Comparison of ENCODE assay signal across 15 cellular contexts in genomic region chr2:187549951-187550555, GRCh38. TPM values are rescaled to one million over a fixed set of nuclear protein-coding genes. Genes with fewer than 3 reads are reported as not detected.
DNase-seq lines count a peak whose midpoint lies in the region; ATAC-seq and TF ChIP-seq lines count a peak whose summit lies in the region.
"Had no signal": no experiment of that assay in that cellular context is flagged by ENCODE, and none has a peak within 500 bp of the region (broad histone marks: within the 10 kb centered on the region; RNA-seq: fewer than 3 reads in every experiment).

No MANE protein-coding gene starts in this region.

- H3K4me3 ChIP-seq in heart left ventricle: peak overlapping the region in 10 of 12 donors; percentile 5 to 64 (median 55)
- peak overlapping the region; percentile 16 to 61 (median 52) for H3K4me3 ChIP-seq in esophagus muscularis mucosa
- H3K4me3 ChIP-seq in osteoblast (ENCODE audit: insufficient read depth, low read length): peak overlapping the region; percentile 17
- H3K4me3 ChIP-seq in urinary bladder (ENCODE audit: low read depth, low read length): no peak overlapping the region

- no peaks in the 10 kb centered on the region for H3K36me3 ChIP-seq in heart left ventricle
- H3K36me3 ChIP-seq in esophagus muscularis mucosa: no peaks in the 10 kb centered on the region
- peaks cover 12% of the 10 kb centered on the region for H3K36me3 ChIP-seq in osteoblast (ENCODE audit: insufficient read depth, low read length)
- H3K36me3 ChIP-seq in urinary bladder (ENCODE audit: insufficient read depth): no peaks in the 10 kb centered on the region

- H3K4me2 ChIP-seq in osteoblast (ENCODE audit: insufficient read depth, low read length): peak overlapping the region; percentile 83
- H3K4me2 ChIP-seq: SK-N-SH had no signal

- intact Hi-C loops in heart left ventricle (cut with DNase I): no loop called here
- intact Hi-C loops in cardiac septum (cut with DNase I): no loop called here
- intact Hi-C loops in esophagus muscularis mucosa (cut with DNase I): no loop called here

- TF ChIP-seq POLR2A in heart left ventricle (IDR thresholded peaks at IDR 0.05) (no peak), esophagus muscularis mucosa (IDR thresholded peaks at IDR 0.05; ENCODE audit: low read depth) (no peak)

- H3K9me3 ChIP-seq in heart left ventricle (no peaks in the 10 kb centered on the region), esophagus muscularis mucosa (no peaks in the 10 kb centered on the region), osteoblast (ENCODE audit: low read depth, low read length) (no peaks in the 10 kb centered on the region)
- H3K9me3 ChIP-seq: Caco-2, SK-N-SH had no signal

- 57 to 64% (median 61%) methylated on average over 3 of the region's 3 CpGs for WGBS in heart left ventricle, 4 donors
- WGBS in esophagus muscularis mucosa: 76% methylated on average over 3 of the region's 3 CpGs
- 64% methylated on average over 3 of the region's 3 CpGs for WGBS in urinary bladder

- TF ChIP-seq EP300 in esophagus muscularis mucosa (IDR thresholded peaks at IDR 0.05): no peak

- DNase-seq in heart left ventricle (no peak), cardiac septum (ENCODE audit: low spot score) (no peak), esophagus muscularis mucosa (ENCODE audit: extremely low spot score) (no peak), osteoblast (ENCODE audit: insufficient read length, low spot score, missing footprints) (no peak), dedifferentiated amniotic fluid mesenchymal stem cell (ENCODE audit: extremely low spot score) (no peak), UCSD-AML1 (lab: John Stamatoyannopoulos, UW; ENCODE audit: unreplicated experiment) (no peak), hepatic stellate cell (ENCODE audit: low spot score) (no peak)
- DNase-seq: ACHN; activated CD4-positive, alpha-beta T cell treated with anti-CD3 and anti-CD28 coated beads for 1 hour; amniotic stem cell; Caco-2; NK-92 treated with Interleukin-12 subunit alpha and Interleukin-12 subunit beta, amount 100 ng/mL, for 24 hours; SK-N-SH; stimulated activated CD4-positive, alpha-beta T cell treated with anti-CD3 and anti-CD28 coated beads, Interleukin-4, amount 100 ng/mL, for 24 hours had no signal

- H3K79me2 ChIP-seq in osteoblast (ENCODE audit: insufficient read depth, low read length): peaks cover 75% of the 10 kb centered on the region

- H3K27ac ChIP-seq in heart left ventricle (peak overlapping the region; percentile 2 to 80 (median 40)), esophagus muscularis mucosa (replicated peaks in 1 of 4) (peak overlapping the region; percentile 31 to 62 (median 44)), osteoblast (ENCODE audit: low read depth, low read length) (peak overlapping the region; percentile 97), urinary bladder (ENCODE audit: low read depth) (peak overlapping the region; percentile 59)

- H3K4me1 ChIP-seq in heart left ventricle (peaks cover 0 to 62% (median 13%) of the 10 kb centered on the region in 12 donors), esophagus muscularis mucosa (peaks cover 0 to 13% (median 4%) of the 10 kb centered on the region in 4 donors), osteoblast (ENCODE audit: insufficient read depth, low read length) (peaks cover 69% of the 10 kb centered on the region), urinary bladder (ENCODE audit: insufficient read depth) (no peaks in the 10 kb centered on the region)

- no peak overlapping the region for H2AFZ ChIP-seq in osteoblast (ENCODE audit: low read length)

- no peak for TF ChIP-seq CTCF in heart left ventricle (IDR thresholded peaks at IDR 0.05)
- TF ChIP-seq CTCF in esophagus muscularis mucosa (IDR thresholded peaks at IDR 0.05): no peak
- TF ChIP-seq CTCF in osteoblast (IDR thresholded peaks at IDR 0.05; ENCODE audit: extremely low read depth, low read depth, low read length): no peak

- no peak for ATAC-seq in heart left ventricle

- H3K27me3 ChIP-seq in heart left ventricle: no peaks in the 10 kb centered on the region
- no peaks in the 10 kb centered on the region for H3K27me3 ChIP-seq in esophagus muscularis mucosa
- no peaks in the 10 kb centered on the region for H3K27me3 ChIP-seq in osteoblast (ENCODE audit: insufficient read depth, low read length)

- no peaks in the 10 kb centered on the region for H4K20me1 ChIP-seq in osteoblast (ENCODE audit: insufficient read depth, low read length)

RNA-seq across cellular contexts. Expression of gene TFPI, which starts 4.2 kb away (rescaled TPM):
- total RNA-seq in heart left ventricle: 10 to 100 TPM; 18.2 to 63.7 (median 25.0) TPM
- polyA plus RNA-seq in heart left ventricle: 10 to 100 TPM; 13.5 to 24.6 TPM
- 22.3 TPM for total RNA-seq in cardiac septum
- 10 to 100 TPM; 57.3 to 93.1 (median 68.2) TPM for total RNA-seq in esophagus muscularis mucosa
- total RNA-seq in osteoblast: 123 and 154 TPM in 2 replicates
- 177 TPM for total RNA-seq in urinary bladder
- 63.3 TPM for polyA plus RNA-seq in urinary bladder

Comparison
In these comparisons a context has a peak if more than half of its experiments do, and no peak if none do; other contexts are left out.
1. H3K27ac ChIP-seq: peak in every context shown above with its lines; median percentile 97 in osteoblast; 59 in urinary bladder; 44 in esophagus muscularis mucosa; 40 in heart left ventricle.